ENCODE assay signal across 23 cellular contexts in genomic region chr6:40406175-40406574, GRCh38.
"Had no signal": no experiment of that assay in that cellular context is flagged by ENCODE, and none has a peak within 500 bp of the region (broad histone marks: within the 10 kb centered on the region; RNA-seq: fewer than 3 reads in every experiment).

No MANE protein-coding gene starts in this region.

- ATAC-seq: activated CD4-positive, CD25-positive, alpha-beta regulatory T cell treated with anti-CD3 and anti-CD28 coated beads, Interleukin-2, amount 50 U/mL, for 24 hours; left cardiac atrium; left ventricle myocardium superior; mucosa of descending colon had no signal

- H2AFZ ChIP-seq: parathyroid adenoma had no signal

- H3K9me3 ChIP-seq: colonic mucosa, gastrocnemius medialis, mucosa of descending colon, right atrium auricular region, spleen, tibial nerve had no signal

- H3K9ac ChIP-seq: parathyroid adenoma had no signal

- H3K4me1 ChIP-seq: colonic mucosa, parathyroid adenoma, right atrium auricular region, spleen, tibial nerve had no signal

- H3K27me3 ChIP-seq: colonic mucosa, gastrocnemius medialis, right atrium auricular region, spleen, tibial nerve had no signal

- DNase-seq: activated CD4-positive, alpha-beta T cell treated with anti-CD3 and anti-CD28 coated beads for 48 hours; activated CD4-positive, alpha-beta T cell treated with anti-CD3 and anti-CD28 coated beads, Interleukin-2, amount 50 U/mL, for 48 hours; activated CD8-positive, alpha-beta memory T cell treated with anti-CD3 and anti-CD28 coated beads for 24 hours; activated gamma-delta T cell; activated naive CD4-positive, alpha-beta T cell treated with anti-CD3 and anti-CD28 coated beads, Interleukin-2, amount 50 U/mL, for 16 hours; amniotic stem cell; central memory CD4-positive, alpha-beta T cell; colonic mucosa; effector CD8-positive, alpha-beta T cell; gastrocnemius medialis; glutamatergic neuron; left cardiac atrium; left ventricle myocardium superior; mucosa of descending colon; occipital lobe; spleen; stimulated activated naive CD4-positive, alpha-beta T cell; T-helper 9 cell had no signal

- H3K27ac ChIP-seq: colonic mucosa, gastrocnemius medialis, parathyroid adenoma, right atrium auricular region, spleen, tibial nerve had no signal

- H3K36me3 ChIP-seq: colonic mucosa, gastrocnemius medialis, right atrium auricular region, spleen, tibial nerve, WERI-Rb-1 had no signal

- H3K4me3 ChIP-seq: colonic mucosa, gastrocnemius medialis, mucosa of descending colon, right atrium auricular region, spleen, tibial nerve had no signal

- H3K79me2 ChIP-seq: parathyroid adenoma had no signal
